Comparison of ENCODE assay signal across 17 cellular contexts in the genomic region with DNA sequence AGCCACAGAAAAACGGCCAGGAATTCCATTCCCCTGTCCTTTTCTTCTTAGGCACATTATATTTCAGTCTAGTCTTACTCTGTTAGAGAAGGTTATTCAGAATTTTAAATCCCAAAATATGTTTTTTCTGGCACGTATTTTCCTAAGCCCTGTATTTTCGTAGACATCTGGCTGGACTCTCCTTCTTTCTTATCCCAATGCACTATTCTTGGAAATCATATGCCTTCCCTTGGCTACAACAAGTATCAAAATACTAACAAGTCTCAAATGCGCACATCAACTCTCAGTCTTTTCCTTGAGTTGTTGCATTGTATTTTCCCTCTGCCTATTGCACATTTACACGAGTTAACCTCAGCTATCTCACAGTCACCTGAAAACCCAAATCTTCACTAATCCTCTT.
DNase-seq lines count a peak whose midpoint lies in the region; ATAC-seq and TF ChIP-seq lines count a peak whose summit lies in the region.
"Had no signal": no experiment of that assay in that cellular context is flagged by ENCODE, and none has a peak within 500 bp of the region (broad histone marks: within the 10 kb centered on the region; RNA-seq: fewer than 3 reads in every experiment).

No MANE protein-coding gene starts in this region.

- no peak overlapping the region for H3K4me3 Mint-ChIP-seq in activated CD4-positive, alpha-beta T cell treated with anti-CD3 and anti-CD28 coated beads, Interleukin-2, amount 10 ng/mL, durations not matched to agents 7 days and 5 days
- H3K4me3 Mint-ChIP-seq in activated CD8-positive, alpha-beta memory T cell treated with anti-CD3 and anti-CD28 coated beads, Interleukin-2, amount 10 ng/mL, durations not matched to agents 7 days and 5 days: no peak overlapping the region
- H3K4me3 Mint-ChIP-seq: B cell; CD8-positive, alpha-beta T cell; HFFc6 had no signal

- H3K36me3 Mint-ChIP-seq in activated CD4-positive, alpha-beta T cell treated with anti-CD3 and anti-CD28 coated beads, Interleukin-2, amount 10 ng/mL, durations not matched to agents 7 days and 5 days (ENCODE audit: low read depth): peaks cover 8% of the 10 kb centered on the region
- H3K36me3 Mint-ChIP-seq in activated CD8-positive, alpha-beta memory T cell treated with anti-CD3 and anti-CD28 coated beads, Interleukin-2, amount 10 ng/mL, durations not matched to agents 7 days and 5 days: peaks cover 2% of the 10 kb centered on the region

- TF ChIP-seq CTCF in heart right ventricle (IDR thresholded peaks at IDR 0.05) (no peak), fibroblast of the aortic adventitia (IDR thresholded peaks at IDR 0.05; ENCODE audit: insufficient read depth, low read length) (no peak), GM13976 (IDR thresholded peaks at IDR 0.05; ENCODE audit: borderline replicate concordance, control extremely low read depth, extremely low read depth, insufficient read depth, missing control alignments) (no peak)

- in situ Hi-C loops in GM13976 (cut with MboI; ENCODE audit: low sequenced_read_pairs, unreplicated experiment): loop anchor here (25.0 kb wide), 1 partner anchor 213 kb away; no protein-coding TSS in a partner anchor

- CTCF ChIA-PET in activated CD4-positive, alpha-beta T cell treated with anti-CD3 and anti-CD28 coated beads, Interleukin-2, amount 10 ng/mL, durations not matched to agents 7 days and 5 days (lab: Charles Lee): no interaction called here
- CTCF ChIA-PET in activated CD8-positive, alpha-beta memory T cell treated with anti-CD3 and anti-CD28 coated beads, Interleukin-2, amount 10 ng/mL, durations not matched to agents 7 days and 5 days (lab: Charles Lee): no interaction called here

- no peaks in the 10 kb centered on the region for H3K9me3 Mint-ChIP-seq in activated CD4-positive, alpha-beta T cell treated with anti-CD3 and anti-CD28 coated beads, Interleukin-2, amount 10 ng/mL, durations not matched to agents 7 days and 5 days
- no peaks in the 10 kb centered on the region for H3K9me3 Mint-ChIP-seq in activated CD8-positive, alpha-beta memory T cell treated with anti-CD3 and anti-CD28 coated beads, Interleukin-2, amount 10 ng/mL, durations not matched to agents 7 days and 5 days (ENCODE audit: low read depth)
- H3K9me3 Mint-ChIP-seq: CD8-positive, alpha-beta T cell; HFFc6 had no signal

- intact Hi-C loops in heart right ventricle (cut with DNase I): loop anchor here in 4 of 10 donors (10.0 kb wide), 4 partner anchors 580 to 1100 kb away; a partner anchor contains a TSS
- intact Hi-C loops in cardiac septum (cut with DNase I): loop anchor here (10.0 kb wide), 1 partner anchor 580 kb away; no protein-coding TSS in a partner anchor
- intact Hi-C loops in sciatic nerve (cut with DNase I): no loop called here

- H3K9me3 ChIP-seq in heart right ventricle: no peaks in the 10 kb centered on the region
- H3K9me3 ChIP-seq: BLaER1 treated with 17β-estradiol and CSF1 and Interleukin-3, amounts not matched to agents 10 nM and 100 nM had no signal

- H3K27ac Mint-ChIP-seq in activated CD4-positive, alpha-beta T cell treated with anti-CD3 and anti-CD28 coated beads, Interleukin-2, amount 10 ng/mL, durations not matched to agents 7 days and 5 days: no peak overlapping the region
- no peak overlapping the region for H3K27ac Mint-ChIP-seq in activated CD8-positive, alpha-beta memory T cell treated with anti-CD3 and anti-CD28 coated beads, Interleukin-2, amount 10 ng/mL, durations not matched to agents 7 days and 5 days
- H3K27ac Mint-ChIP-seq: B cell; CD8-positive, alpha-beta T cell; HFFc6 had no signal

- no peaks in the 10 kb centered on the region for H3K36me3 ChIP-seq in heart right ventricle

- H3K27ac ChIP-seq in heart right ventricle: no peak overlapping the region
- H3K27ac ChIP-seq: BLaER1 treated with 17β-estradiol and CSF1 and Interleukin-3, amounts not matched to agents 10 nM and 100 nM had no signal

- no peak overlapping the region for H3K4me3 ChIP-seq in heart right ventricle
- H3K4me3 ChIP-seq in fibroblast of the aortic adventitia (ENCODE audit: low read depth, low read length): no peak overlapping the region
- H3K4me3 ChIP-seq: BLaER1 treated with 17β-estradiol and CSF1 and Interleukin-3, amounts not matched to agents 10 nM and 100 nM had no signal

- H3K4me1 Mint-ChIP-seq in activated CD4-positive, alpha-beta T cell treated with anti-CD3 and anti-CD28 coated beads, Interleukin-2, amount 10 ng/mL, durations not matched to agents 7 days and 5 days: peaks cover 4% of the 10 kb centered on the region
- no peaks in the 10 kb centered on the region for H3K4me1 Mint-ChIP-seq in activated CD8-positive, alpha-beta memory T cell treated with anti-CD3 and anti-CD28 coated beads, Interleukin-2, amount 10 ng/mL, durations not matched to agents 7 days and 5 days

- POLR2A ChIA-PET in activated CD4-positive, alpha-beta T cell treated with anti-CD3 and anti-CD28 coated beads, Interleukin-2, amount 10 ng/mL, durations not matched to agents 7 days and 5 days (lab: Charles Lee): no interaction called here

- DNase-seq in heart right ventricle (no peak), cardiac septum (ENCODE audit: low spot score) (no peak), fibroblast of the aortic adventitia (ENCODE audit: low read depth) (peak; percentile 56), sciatic nerve (ENCODE audit: low spot score) (no peak), GM13976 (ENCODE audit: low spot score) (no peak)
- DNase-seq in activated CD4-positive, alpha-beta T cell treated with anti-CD3 and anti-CD28 coated beads, Interleukin-2, amount 10 ng/mL, durations not matched to agents 7 days and 5 days: no peak
- DNase-seq in activated CD8-positive, alpha-beta memory T cell treated with anti-CD3 and anti-CD28 coated beads, Interleukin-2, amount 10 ng/mL, durations not matched to agents 7 days and 5 days: no peak
- DNase-seq: Calu3; CD8-positive, alpha-beta T cell; DMS79 treated with DMSO at 0.1 percent for 48 hours; GF-D8; GOT3; H7; HFFc6 had no signal

- H3K4me1 ChIP-seq in heart right ventricle: peaks cover 0 to 10% (median 5%) of the 10 kb centered on the region in 9 donors

- 49 to 53% methylated on average over 5 of the region's 5 CpGs for WGBS in heart right ventricle, 2 donors

- no peaks in the 10 kb centered on the region for H3K27me3 ChIP-seq in heart right ventricle
- H3K27me3 ChIP-seq: BLaER1 treated with 17β-estradiol and CSF1 and Interleukin-3, amounts not matched to agents 10 nM and 100 nM had no signal

- ATAC-seq in heart right ventricle: peak in 6 of 8 donors; percentile 25 to 58 (median 39)
- peak; percentile 85 for ATAC-seq in sciatic nerve
- no peak for ATAC-seq in activated CD8-positive, alpha-beta memory T cell treated with anti-CD3 and anti-CD28 coated beads, Interleukin-2, amount 10 ng/mL, durations not matched to agents 7 days and 5 days
- ATAC-seq: CD8-positive, alpha-beta T cell; HCT116 had no signal

- no peaks in the 10 kb centered on the region for H3K27me3 Mint-ChIP-seq in activated CD4-positive, alpha-beta T cell treated with anti-CD3 and anti-CD28 coated beads, Interleukin-2, amount 10 ng/mL, durations not matched to agents 7 days and 5 days
- no peaks in the 10 kb centered on the region for H3K27me3 Mint-ChIP-seq in activated CD8-positive, alpha-beta memory T cell treated with anti-CD3 and anti-CD28 coated beads, Interleukin-2, amount 10 ng/mL, durations not matched to agents 7 days and 5 days
- H3K27me3 Mint-ChIP-seq: B cell had no signal
